In genomic region chr12:88336071-88336768, GRCh38 we compare ENCODE assay signal across 18 cellular contexts.
"Had no signal": no experiment of that assay in that cellular context is flagged by ENCODE, and none has a peak within 500 bp of the region (broad histone marks: within the 10 kb centered on the region; RNA-seq: fewer than 3 reads in every experiment).

No MANE protein-coding gene starts in this region.

- H3K9me3 Mint-ChIP-seq: activated CD4-positive, alpha-beta T cell treated with anti-CD3 and anti-CD28 coated beads, Interleukin-2, amount 10 ng/mL, durations not matched to agents 7 days and 5 days had no signal

- H3K4me3 Mint-ChIP-seq: activated CD4-positive, alpha-beta T cell treated with anti-CD3 and anti-CD28 coated beads, Interleukin-2, amount 10 ng/mL, durations not matched to agents 7 days and 5 days; activated naive CD8-positive, alpha-beta T cell; immature natural killer cell; natural killer cell treated with Interleukin-12 subunit alpha and Interleukin-12 subunit beta and Interleukin-15 and Interleukin-18, amount 100 ng/mL, for 72 hours had no signal

- ATAC-seq: body of pancreas; esophagus mucosa; natural killer cell treated with Interleukin-12 subunit alpha and Interleukin-12 subunit beta and Interleukin-15 and Interleukin-18, amount 100 ng/mL, for 72 hours; psoas muscle; sciatic nerve; upper lobe of right lung had no signal

- H3K36me3 ChIP-seq: colonic mucosa, stomach, upper lobe of right lung had no signal

- H3K27me3 Mint-ChIP-seq: activated CD4-positive, alpha-beta T cell treated with anti-CD3 and anti-CD28 coated beads, Interleukin-2, amount 10 ng/mL, durations not matched to agents 7 days and 5 days; activated naive CD8-positive, alpha-beta T cell; natural killer cell treated with Interleukin-12 subunit alpha and Interleukin-12 subunit beta and Interleukin-15 and Interleukin-18, amount 100 ng/mL, for 72 hours had no signal

- H3K27ac ChIP-seq: body of pancreas, colonic mucosa, psoas muscle, stomach, testis, upper lobe of right lung had no signal

- H3K9me3 ChIP-seq: body of pancreas, colonic mucosa, psoas muscle, stomach, testis, upper lobe of right lung had no signal

- H3K4me1 ChIP-seq: colonic mucosa, psoas muscle, testis, upper lobe of right lung had no signal

- H3K4me3 ChIP-seq: body of pancreas, colonic mucosa, psoas muscle, stomach, testis, upper lobe of right lung had no signal

- H3K27me3 ChIP-seq: body of pancreas, colonic mucosa, stomach, testis, upper lobe of right lung had no signal

- H3K4me1 Mint-ChIP-seq: activated CD4-positive, alpha-beta T cell treated with anti-CD3 and anti-CD28 coated beads, Interleukin-2, amount 10 ng/mL, durations not matched to agents 7 days and 5 days; immature natural killer cell had no signal

- DNase-seq: activated CD4-positive, alpha-beta T cell treated with anti-CD3 and anti-CD28 coated beads, Interleukin-2, amount 10 ng/mL, durations not matched to agents 7 days and 5 days; activated CD4-positive, CD25-positive, alpha-beta regulatory T cell; activated gamma-delta T cell treated with Interleukin-2 at 50 U/mL for 16 hours; amygdala; body of pancreas; central memory CD4-positive, alpha-beta T cell; colonic mucosa; head of caudate nucleus; immature natural killer cell; mesenchymal stem cell; psoas muscle; stomach; testis; upper lobe of right lung had no signal

- H3K27ac Mint-ChIP-seq: activated CD4-positive, alpha-beta T cell treated with anti-CD3 and anti-CD28 coated beads, Interleukin-2, amount 10 ng/mL, durations not matched to agents 7 days and 5 days; activated naive CD8-positive, alpha-beta T cell; immature natural killer cell; natural killer cell treated with Interleukin-12 subunit alpha and Interleukin-12 subunit beta and Interleukin-15 and Interleukin-18, amount 100 ng/mL, for 72 hours had no signal

- H3K36me3 Mint-ChIP-seq: activated naive CD8-positive, alpha-beta T cell; immature natural killer cell; natural killer cell treated with Interleukin-12 subunit alpha and Interleukin-12 subunit beta and Interleukin-15 and Interleukin-18, amount 100 ng/mL, for 72 hours had no signal
